In the genomic region with DNA sequence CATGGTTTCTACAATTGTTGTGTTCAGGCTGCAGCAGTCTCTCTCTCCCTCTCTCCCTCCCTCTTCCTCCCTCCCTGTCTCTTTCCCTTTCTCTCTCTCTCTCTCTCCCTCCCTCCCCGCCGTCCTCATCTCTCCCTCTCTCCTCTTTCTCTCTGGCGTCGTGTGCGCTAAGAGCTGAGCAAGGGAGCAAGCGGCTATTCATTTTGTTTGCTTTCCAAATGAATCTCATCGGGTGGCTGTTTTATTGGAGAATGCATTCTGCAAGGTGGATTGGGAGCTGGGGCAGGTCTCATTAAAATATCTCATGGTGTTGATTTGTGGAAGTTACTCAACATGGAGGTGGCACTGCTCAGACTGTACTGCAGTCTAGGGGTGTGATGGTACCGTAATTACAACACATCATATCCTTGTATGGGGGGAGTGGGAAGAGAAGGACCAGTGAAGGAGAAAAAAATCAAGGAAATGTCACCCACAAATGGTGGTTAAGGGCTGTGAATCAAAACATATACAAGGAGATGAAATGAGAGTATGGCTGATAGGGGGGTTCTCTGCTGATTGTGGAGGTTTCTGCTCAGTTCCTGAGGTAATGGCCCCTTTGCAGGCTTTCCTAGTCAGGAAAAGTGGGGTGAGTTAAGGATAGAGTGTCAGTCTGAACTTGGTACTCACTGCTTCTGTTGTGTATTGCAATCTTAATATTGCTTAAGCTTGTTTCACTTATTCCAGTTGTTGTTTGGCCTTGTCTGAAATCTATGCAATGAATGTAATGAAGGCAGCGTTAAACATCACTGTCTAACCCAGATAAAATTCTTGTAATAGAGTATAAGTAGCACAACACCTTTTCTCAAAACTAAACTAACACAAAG, we compare ENCODE assay signal across 8 cellular contexts. TPM values are rescaled to one million over a fixed set of nuclear protein-coding genes. Genes with fewer than 3 reads are reported as not detected.
A peak's percentile ranks its signal among the peaks of the same experiment; 100 is the strongest.
DNase-seq lines count a peak whose midpoint lies in the region; ATAC-seq and TF ChIP-seq lines count a peak whose summit lies in the region.

No MANE protein-coding gene starts in this region.

- peak overlapping the region; percentile 92 for H3K4me3 ChIP-seq in lower lobe of right lung

- ATAC-seq in lower lobe of right lung, result no peak
- ATAC-seq in GM18519 (IDR thresholded peaks at IDR 0.05; ENCODE audit: low FRiP score, unreplicated experiment), result no peak

- H3K4me1 Mint-ChIP-seq in type B pancreatic cell (ENCODE audit: unreplicated experiment), result peaks cover 14% of the 10 kb centered on the region

- no peaks in the 10 kb centered on the region for H3K9me3 ChIP-seq in lower lobe of right lung

- H3K27ac Mint-ChIP-seq in type B pancreatic cell, result peak overlapping the region; percentile 52

- DNase-seq in GM03348 (ENCODE audit: low spot score) (peak; percentile 19), NCI-H345 (lab: John Stamatoyannopoulos, UW) (peak; percentile 64), caudate nucleus (lab: John Stamatoyannopoulos, UW) (peak in 10 of 61 donors; percentile 8 to 53 (median 22)), lower lobe of right lung (no peak), type B pancreatic cell (ENCODE audit: extremely low spot score, unreplicated experiment) (no peak), UCSD-AML1 (lab: John Stamatoyannopoulos, UW; ENCODE audit: unreplicated experiment) (no peak)
- no peak for DNase-seq in stimulated activated CD4-positive, alpha-beta T cell treated with anti-CD3 and anti-CD28 coated beads, Interleukin-15, amount 100 ng/mL, for 24 hours

- H3K36me3 Mint-ChIP-seq in type B pancreatic cell, result peaks cover 20% of the 10 kb centered on the region

- H3K9me3 Mint-ChIP-seq in type B pancreatic cell, result no peaks in the 10 kb centered on the region

- H3K4me1 ChIP-seq in lower lobe of right lung, result peaks cover 28% of the 10 kb centered on the region

- H3K4me3 Mint-ChIP-seq in type B pancreatic cell, result peak overlapping the region; percentile 94

- peaks cover 45% of the 10 kb centered on the region for H3K36me3 ChIP-seq in lower lobe of right lung

- intact Hi-C loops in lower lobe of right lung (cut with DNase I), result no loop called here

- H3K27me3 Mint-ChIP-seq in type B pancreatic cell, result no peaks in the 10 kb centered on the region

- H3K27me3 ChIP-seq in lower lobe of right lung (ENCODE audit: low read depth), result no peaks in the 10 kb centered on the region

- TF ChIP-seq CTCF in lower lobe of right lung (IDR thresholded peaks at IDR 0.05) (no peak), type B pancreatic cell (conservative IDR thresholded peaks at IDR 0.05) (no peak)

- H3K27ac ChIP-seq in caudate nucleus (ENCODE audit: low read depth, low read length), result peak overlapping the region; percentile 95
- H3K27ac ChIP-seq in lower lobe of right lung, result peak overlapping the region; percentile 95

RNA-seq across cellular contexts. Expression of gene MSL1, which starts 2.7 kb away (rescaled TPM):
- total RNA-seq in lower lobe of right lung, result 97.7 TPM
- total RNA-seq in type B pancreatic cell (ENCODE audit: low replicate concordance), result 86.3 and 128 TPM in 2 replicates

RNA-seq across cellular contexts. Expression of gene CASC3, which starts 15.8 kb away (rescaled TPM):
- 101 TPM for total RNA-seq in lower lobe of right lung
- total RNA-seq in type B pancreatic cell (ENCODE audit: low replicate concordance), result 63.0 and 101 TPM in 2 replicates

RNA-seq across cellular contexts. Expression of gene NR1D1, which starts 24.1 kb away (rescaled TPM):
- total RNA-seq in lower lobe of right lung (20.1 TPM), type B pancreatic cell (ENCODE audit: low replicate concordance) (5.7 and 9.5 TPM in 2 replicates)

RNA-seq across cellular contexts. Expression of gene RAPGEFL1, which starts 52.8 kb away (rescaled TPM):
- total RNA-seq in lower lobe of right lung (9.3 TPM), type B pancreatic cell (ENCODE audit: low replicate concordance) (9.9 and 18.6 TPM in 2 replicates)

Comparison
In these comparisons a context has a peak if more than half of its experiments do, and no peak if none do; other contexts are left out.
1. DNase-seq: peak in GM03348 (single experiment) and NCI-H345 (single experiment); none in lower lobe of right lung (single experiment), type B pancreatic cell (single experiment), stimulated activated CD4-positive, alpha-beta T cell treated with anti-CD3 and anti-CD28 coated beads, Interleukin-15, amount 100 ng/mL, for 24 hours (single experiment) and UCSD-AML1 (single experiment).